Comparison of ENCODE assay signal across 9 cellular contexts in genomic region chr13:71879129-71879535, GRCh38. TPM values are rescaled to one million over a fixed set of nuclear protein-coding genes. Genes with fewer than 3 reads are reported as not detected.
DNase-seq lines count a peak whose midpoint lies in the region; ATAC-seq and TF ChIP-seq lines count a peak whose summit lies in the region.
"Had no signal": no experiment of that assay in that cellular context is flagged by ENCODE, and none has a peak within 500 bp of the region (broad histone marks: within the 10 kb centered on the region; RNA-seq: fewer than 3 reads in every experiment).

No MANE protein-coding gene starts in this region.

- TF ChIP-seq CTCF in brain (conservative IDR thresholded peaks at IDR 0.05) (peak; percentile 77 to 86), right lobe of liver (IDR thresholded peaks at IDR 0.05) (peak; percentile 45 to 57 (median 56))

- peaks cover 4% of the 10 kb centered on the region for H3K27me3 Mint-ChIP-seq in brain
- H3K27me3 Mint-ChIP-seq: T-cell had no signal

- ATAC-seq in GM19324 (IDR thresholded peaks at IDR 0.05; ENCODE audit: low FRiP score, unreplicated experiment) (peak; percentile 84), HG03108 (IDR thresholded peaks at IDR 0.05; ENCODE audit: unreplicated experiment) (peak; percentile 78), right lobe of liver (peak; percentile 85 to 90 (median 87))

- no peak for TF ChIP-seq POLR2A in right lobe of liver (IDR thresholded peaks at IDR 0.05)

- H3K27ac ChIP-seq in right lobe of liver = no peak overlapping the region

- WGBS in right lobe of liver (ENCODE audit: insufficient coverage, low coverage, low lambda C conversion rate, missing lambda C conversion rate) = 0% methylated on average over 3 of the region's 3 CpGs

- H3K36me3 ChIP-seq in right lobe of liver = no peaks in the 10 kb centered on the region

- H3K9me3 Mint-ChIP-seq in brain = peaks cover 6 to 15% (median 11%) of the 10 kb centered on the region in 5 experiments

- H3K4me1 Mint-ChIP-seq in brain = peaks cover 28% of the 10 kb centered on the region

- H3K4me1 ChIP-seq in right lobe of liver = peaks cover 0 to 5% (median 0%) of the 10 kb centered on the region in 4 donors

- H3K4me3 Mint-ChIP-seq in brain = peak overlapping the region; percentile 70 to 77 (median 71)
- H3K4me3 Mint-ChIP-seq: T-cell had no signal

- intact Hi-C loops in right lobe of liver (cut with DNase I) = no loop called here

- H3K9me3 ChIP-seq in right lobe of liver = no peaks in the 10 kb centered on the region

- H3K4me3 ChIP-seq in right lobe of liver = no peak overlapping the region

- DNase-seq in D341Med (ENCODE audit: low spot score) (peak; percentile 44), NCI-H2227 treated with DMSO at 0.1 percent for 48 hours (lab: John Stamatoyannopoulos, UW) (peak; percentile 29), right lobe of liver (no peak), NCI-H2196 treated with DMSO at 0.1 percent for 48 hours (lab: John Stamatoyannopoulos, UW; ENCODE audit: unreplicated experiment) (no peak)
- DNase-seq in activated CD8-positive, alpha-beta memory T cell treated with anti-CD3 and anti-CD28 coated beads, Interleukin-2, amount 50 U/mL, for 48 hours = no peak
- DNase-seq: T-cell had no signal

- no peaks in the 10 kb centered on the region for H3K27me3 ChIP-seq in right lobe of liver

- H3K27ac Mint-ChIP-seq in brain = peak overlapping the region in 3 of 5 experiments; percentile 76 to 87 (median 83)
- H3K27ac Mint-ChIP-seq: T-cell had no signal

- no peaks in the 10 kb centered on the region for H3K36me3 Mint-ChIP-seq in brain
- H3K36me3 Mint-ChIP-seq: T-cell had no signal

RNA-seq across cellular contexts. Expression of gene DACH1, which starts 12.1 kb away (rescaled TPM):
- polyA plus RNA-seq in brain (ENCODE audit: insufficient read depth, low read depth, low replicate concordance) = 7.6 TPM
- total RNA-seq in right lobe of liver = 1 to 10 TPM in 2 of 6 experiments, under 1 TPM in 4; 0.80 to 1.5 (median 0.94) TPM

Comparison
In these comparisons a context has a peak if more than half of its experiments do, and no peak if none do; other contexts are left out.
1. DNase-seq: peak in D341Med (single experiment) and NCI-H2227 treated with DMSO at 0.1 percent for 48 hours (single experiment); none in right lobe of liver (0 of 3), NCI-H2196 treated with DMSO at 0.1 percent for 48 hours (single experiment) and activated CD8-positive, alpha-beta memory T cell treated with anti-CD3 and anti-CD28 coated beads, Interleukin-2, amount 50 U/mL, for 48 hours (single experiment).
2. Peak in every context shown above with its lines, with median percentiles within 50 percentile points of each other: ATAC-seq.